ENCODE assay signal across 8 cellular contexts in genomic region chr17:66715745-66716156, GRCh38.
DNase-seq lines count a peak whose midpoint lies in the region; ATAC-seq, FAIRE-seq and TF ChIP-seq lines count a peak whose summit lies in the region.

No MANE protein-coding gene starts in this region.

- TF ChIP-seq POLR2A in A549 (IDR thresholded peaks at IDR 0.05; ENCODE audit: low read length) (no peak), Peyer's patch (IDR thresholded peaks at IDR 0.05) (no peak), uterus (IDR thresholded peaks at IDR 0.05) (no peak)

- no peaks in the 10 kb centered on the region for H3K9me3 ChIP-seq in A549
- no peaks in the 10 kb centered on the region for H3K9me3 ChIP-seq in Peyer's patch
- no peaks in the 10 kb centered on the region for H3K9me3 ChIP-seq in liver (ENCODE audit: control insufficient read depth in 4 of 4, low read length in 3 of 4)
- no peaks in the 10 kb centered on the region for H3K9me3 ChIP-seq in uterus

- peak; percentile 71 to 81 for ATAC-seq in A549

- no peaks in the 10 kb centered on the region for H3K27me3 ChIP-seq in Peyer's patch
- H3K27me3 ChIP-seq in liver (ENCODE audit: control insufficient read depth in 4 of 4, insufficient read depth in 4 of 4, low read length in 3 of 4), result no peaks in the 10 kb centered on the region
- no peaks in the 10 kb centered on the region for H3K27me3 ChIP-seq in uterus

- intact Hi-C loops in uterus (cut with DNase I; ENCODE audit: low total_unique reads), result loop anchor here (10.0 kb wide), 1 partner anchor 189 kb away; no protein-coding TSS in a partner anchor

- peaks cover 32% of the 10 kb centered on the region for H3K4me1 ChIP-seq in A549
- H3K4me1 ChIP-seq in Peyer's patch, result peaks cover 0 to 22% (median 2%) of the 10 kb centered on the region in 4 donors
- H3K4me1 ChIP-seq in liver (ENCODE audit: control insufficient read depth in 4 of 4, insufficient read depth in 4 of 4, low read length in 3 of 4), result no peaks in the 10 kb centered on the region
- no peaks in the 10 kb centered on the region for H3K4me1 ChIP-seq in uterus

- CTCF ChIA-PET in A549 (lab: Yijun Ruan, JAX), result interaction anchor here (0.7 to 5.8 kb wide), 13 partner anchors 8 to 443 kb away, joined by 3 to 44 read pairs (median 4); no protein-coding TSS in a partner anchor
- CTCF ChIA-PET in GM10248 (lab: Yijun Ruan, JAX), result interaction anchor here (0.6 to 1.5 kb wide), 3 partner anchors 10 to 578 kb away, joined by 3 to 4 read pairs (median 3); no protein-coding TSS in a partner anchor

- peak; percentile 63 for FAIRE-seq in A549 (lab: Jason Lieb, UNC)

- peak; percentile 80 to 89 for DNase-seq in A549 (ENCODE audit: low read depth in 1 of 2, low spot score in 1 of 2)
- DNase-seq in GM10248 (ENCODE audit: extremely low spot score), result peak; percentile 70
- DNase-seq in LoVo (ENCODE audit: low spot score), result peak; percentile 62
- DNase-seq in Peyer's patch, result no peak
- no peak for DNase-seq in uterus
- no peak for DNase-seq in mesenteric fat pad (ENCODE audit: low spot score)

- no peaks in the 10 kb centered on the region for H3K36me3 ChIP-seq in Peyer's patch
- no peaks in the 10 kb centered on the region for H3K36me3 ChIP-seq in liver (ENCODE audit: control insufficient read depth in 4 of 4, insufficient read depth in 3 of 4, low read depth in 1 of 4, low read length in 3 of 4)
- no peaks in the 10 kb centered on the region for H3K36me3 ChIP-seq in uterus

- peak; percentile 91 for TF ChIP-seq RAD21 in A549 (conservative IDR thresholded peaks at IDR 0.05 in 1 of 2, IDR thresholded peaks at IDR 0.05 in 1 of 2)
- TF ChIP-seq RAD21 in liver (IDR thresholded peaks at IDR 0.05), result peak; percentile 88 to 89

- no peak overlapping the region for H3K4me3 ChIP-seq in A549
- no peak overlapping the region for H3K4me3 ChIP-seq in Peyer's patch
- no peak overlapping the region for H3K4me3 ChIP-seq in liver (ENCODE audit: low read depth in 1 of 3, low read length in 3 of 3)
- no peak overlapping the region for H3K4me3 ChIP-seq in uterus

- TF ChIP-seq CTCF in A549 (IDR thresholded peaks at IDR 0.05) (peak; percentile 90), GM10248 (IDR thresholded peaks at IDR 0.05; ENCODE audit: control extremely low read depth, extremely low read depth, low read depth, missing control alignments) (peak; percentile 71), Peyer's patch (IDR thresholded peaks at IDR 0.05) (peak in 5 of 6 experiments; percentile 37 to 86 (median 80)), liver (IDR thresholded peaks at IDR 0.05; ENCODE audit: low read depth, low read length, missing input control) (peak; percentile 75), uterus (IDR thresholded peaks at IDR 0.05) (peak; percentile 58 to 74 (median 68))

- H3K27ac ChIP-seq in A549, result no peak overlapping the region
- H3K27ac ChIP-seq in Peyer's patch, result no peak overlapping the region
- peak overlapping the region; percentile 93 for H3K27ac ChIP-seq in cingulate gyrus (ENCODE audit: low read depth, low read length)
- no peak overlapping the region for H3K27ac ChIP-seq in liver (ENCODE audit: low read depth in 1 of 2, low read length in 2 of 2)
- no peak overlapping the region for H3K27ac ChIP-seq in uterus

- no peak overlapping the region for H3K9ac ChIP-seq in liver (ENCODE audit: low read depth in 1 of 2, low read length in 2 of 2)

- TF ChIP-seq EP300 in A549 (IDR thresholded peaks at IDR 0.05), result no peak

- no peak overlapping the region for H3K4me2 ChIP-seq in A549

- POLR2A ChIA-PET in A549 (lab: Yijun Ruan, JAX), result no interaction called here
- POLR2A ChIA-PET in GM10248 (lab: Yijun Ruan, JAX), result no interaction called here

- WGBS in A549 (ENCODE audit: missing lambda C conversion rate), result 30% methylated on average over 3 of the region's 3 CpGs
- WGBS in liver, result 52% methylated on average over 3 of the region's 3 CpGs

TF ChIP-seq in A549, 52 proteins besides CTCF, POLR2A, EP300 and RAD21:
- TF ChIP-seq HOXB5 (CRISPR knock-in tag; IDR thresholded peaks at IDR 0.05) (no peak), SMC3 (IDR thresholded peaks at IDR 0.05) (peak; percentile 85)
TF ChIP-seq in A549: peak in this region for 1.

TF ChIP-seq in liver, 16 proteins besides CTCF, POLR2A, EP300 and RAD21:
- TF ChIP-seq ZBTB33 (IDR thresholded peaks at IDR 0.05), result no peak
- TF ChIP-seq, protein P1, sequence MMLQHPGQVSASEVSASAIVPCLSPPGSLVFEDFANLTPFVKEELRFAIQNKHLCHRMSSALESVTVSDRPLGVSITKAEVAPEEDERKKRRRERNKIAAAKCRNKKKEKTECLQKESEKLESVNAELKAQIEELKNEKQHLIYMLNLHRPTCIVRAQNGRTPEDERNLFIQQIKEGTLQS (IDR thresholded peaks at IDR 0.05), result peak; percentile 21

Comparison
In these comparisons a context has a peak if more than half of its experiments do, and no peak if none do; other contexts are left out.
1. DNase-seq: peak in A549 (2 of 2), GM10248 (single experiment) and LoVo (single experiment); none in Peyer's patch (0 of 3), uterus (0 of 2) and mesenteric fat pad (single experiment).
2. Peak in every context shown above with its lines, with median percentiles within 50 percentile points of each other: CTCF ChIP-seq.